Comparison of ENCODE assay signal across 20 cellular contexts in the genomic region with DNA sequence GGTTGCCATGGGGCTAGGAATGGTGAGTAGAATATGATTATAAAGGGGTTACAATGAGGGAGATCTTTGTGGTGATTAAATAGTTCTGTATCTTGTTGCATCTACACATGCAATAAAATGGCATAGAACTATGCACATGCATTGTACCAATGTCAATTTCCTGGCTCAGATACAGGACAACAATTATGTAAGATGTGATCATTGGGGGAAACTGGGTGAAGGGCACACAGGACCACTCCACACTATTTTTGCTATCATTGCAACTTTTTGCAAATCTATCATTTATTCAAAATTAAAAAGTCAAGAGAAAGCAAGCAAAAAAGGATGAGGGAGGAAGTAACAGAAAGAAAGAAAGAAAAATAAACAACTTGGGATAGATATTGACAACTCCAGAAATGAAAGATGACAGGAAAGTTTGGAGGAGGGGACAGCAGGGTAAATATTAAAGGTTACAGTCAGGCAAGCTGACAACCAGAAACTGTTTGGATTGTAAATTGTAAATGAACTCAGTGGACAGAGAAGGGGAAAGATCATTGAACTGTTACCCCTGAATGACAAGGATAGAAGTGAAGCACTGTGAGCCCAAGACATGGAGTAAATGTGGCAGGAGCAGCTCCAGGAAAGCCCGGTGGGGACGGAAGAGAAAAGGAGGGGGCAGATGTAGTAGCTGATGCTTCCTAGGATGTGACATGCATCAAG.
DNase-seq lines count a peak whose midpoint lies in the region; ATAC-seq, FAIRE-seq and TF ChIP-seq lines count a peak whose summit lies in the region.
"Had no signal": no experiment of that assay in that cellular context is flagged by ENCODE, and none has a peak within 500 bp of the region (broad histone marks: within the 10 kb centered on the region; RNA-seq: fewer than 3 reads in every experiment).

No MANE protein-coding gene starts in this region.

- H3K9me1 ChIP-seq in IMR-90 (ENCODE audit: insufficient read depth, low read length), result peaks cover 15% of the 10 kb centered on the region

- peak overlapping the region in 1 of 2 experiments; percentile 20; a peak in 1 of 4 replicates for H4K8ac ChIP-seq in IMR-90 (ENCODE audit: low read depth in 2 of 2, low read length in 2 of 2)
- H4K8ac ChIP-seq in H1 (ENCODE audit: extremely low read depth, insufficient read depth, low read length), result no peak overlapping the region

- no peaks in the 10 kb centered on the region for H4K20me1 ChIP-seq in IMR-90 (ENCODE audit: insufficient read depth, low read length)
- H4K20me1 ChIP-seq in H1 (replicated peaks in 1 of 2; ENCODE audit: control insufficient read depth in 1 of 2, insufficient read depth in 2 of 2, low read length in 2 of 2), result no peaks in the 10 kb centered on the region

- no peak for TF ChIP-seq RAD21 in IMR-90 (IDR thresholded peaks at IDR 0.05; ENCODE audit: low read length)
- no peak for TF ChIP-seq RAD21 in H1 (IDR thresholded peaks at IDR 0.05 in 1 of 2, conservative IDR thresholded peaks at IDR 0.05 in 1 of 2; ENCODE audit: low read depth in 2 of 2, low read length in 2 of 2)

- BruUV-seq in IMR-90 (replicated peaks; lab: Mats Ljungman, UMichigan), result no TSS peak

- dilution Hi-C loops in IMR-90 (cut with HindIII; ENCODE audit: low sequenced_read_pairs, unreplicated experiment), result no loop called here

- H3K9me3 ChIP-seq in IMR-90 (ENCODE audit: control insufficient read depth, insufficient read depth, low read length), result no peaks in the 10 kb centered on the region
- peaks cover 0 to 3% of the 10 kb centered on the region in 2 experiments; a peak in 1 of 4 replicates for H3K9me3 ChIP-seq in H1 (ENCODE audit: insufficient read depth in 2 of 2, low read depth in 1 of 2, low read length in 1 of 2)

- intact Hi-C loops in IMR-90 (cut with micrococcal nuclease), result loop anchor here (5.0 kb wide), 1 partner anchor 96 kb away; no protein-coding TSS in a partner anchor

- H3K4me1 ChIP-seq in ACC112 (ENCODE audit: control insufficient read depth, insufficient read depth, low read length, unreplicated experiment) (peaks cover 30% of the 10 kb centered on the region), IMR-90 (ENCODE audit: control insufficient read depth, insufficient read depth, low read length) (peaks cover 13% of the 10 kb centered on the region), H1 (replicated peaks in 1 of 4; ENCODE audit: control insufficient read depth in 3 of 4, insufficient read depth in 4 of 4, low read length in 3 of 4) (no peaks in the 10 kb centered on the region; a peak in 1 of 7 replicates)

- no peak overlapping the region for H3K23ac ChIP-seq in IMR-90 (ENCODE audit: low read depth, low read length)
- no peak overlapping the region for H3K23ac ChIP-seq in H1 (ENCODE audit: insufficient read length)

- FAIRE-seq in H1 (lab: Jason Lieb, UNC), result no peak
- no peak for FAIRE-seq in RCC 7860 (lab: Jason Lieb, UNC)
- FAIRE-seq: D721Med, GM12892, GM19239 had no signal

- no peak overlapping the region for H3K4me3 ChIP-seq in ACC112 (ENCODE audit: low read depth, low read length)
- no peak overlapping the region for H3K4me3 ChIP-seq in IMR-90 (ENCODE audit: insufficient read depth, low read depth, low read length)
- H3K4me3 ChIP-seq in H1 (ENCODE audit: extremely low read depth in 1 of 4, insufficient read depth in 2 of 4, low read depth in 3 of 4, low read length in 4 of 4), result no peak overlapping the region

- H3K4me1 Mint-ChIP-seq in activated CD8-positive, alpha-beta memory T cell treated with anti-CD3 and anti-CD28 coated beads, Interleukin-2, amount 10 ng/mL, durations not matched to agents 7 days and 5 days, result peaks cover 59% of the 10 kb centered on the region

- CTCF ChIA-PET in activated CD8-positive, alpha-beta memory T cell treated with anti-CD3 and anti-CD28 coated beads, Interleukin-2, amount 10 ng/mL, durations not matched to agents 7 days and 5 days (lab: Charles Lee), result no interaction called here
- CTCF ChIA-PET in IMR-90 (lab: Yijun Ruan, JAX), result no interaction called here
- CTCF ChIA-PET in H1 (lab: Charles Lee; ENCODE audit: partially characterized antibody), result no interaction called here

- H3K27me3 Mint-ChIP-seq in activated CD8-positive, alpha-beta memory T cell treated with anti-CD3 and anti-CD28 coated beads, Interleukin-2, amount 10 ng/mL, durations not matched to agents 7 days and 5 days, result peaks cover 8% of the 10 kb centered on the region
- H3K27me3 Mint-ChIP-seq: CD4-positive, alpha-beta T cell had no signal

- no peaks in the 10 kb centered on the region for H3K23me2 ChIP-seq in H1 (ENCODE audit: low read depth, low read length)

- H2BK5ac ChIP-seq in IMR-90 (ENCODE audit: low read depth, low read length, poor library complexity, severe bottlenecking) (no peak overlapping the region), H1 (ENCODE audit: low read depth, low read length) (no peak overlapping the region)

- H2BK12ac ChIP-seq in H1 (ENCODE audit: low read depth, low read length), result no peak overlapping the region

- peak overlapping the region; percentile 83; the same call in 1 of the 2 replicates for H2AK5ac ChIP-seq in IMR-90 (ENCODE audit: low read depth, low read length)
- no peak overlapping the region for H2AK5ac ChIP-seq in H1 (ENCODE audit: low read depth, low read length)

- H3K14ac ChIP-seq in IMR-90 (replicated peaks; ENCODE audit: low read depth, low read length) (peak overlapping the region; percentile 73), H1 (ENCODE audit: insufficient read length) (no peak overlapping the region)

- no peaks in the 10 kb centered on the region for H3K36me3 ChIP-seq in ACC112 (ENCODE audit: insufficient read depth, low read length)
- no peaks in the 10 kb centered on the region for H3K36me3 ChIP-seq in IMR-90 (ENCODE audit: control insufficient read depth, insufficient read depth, low read length)
- H3K36me3 ChIP-seq in H1 (ENCODE audit: control insufficient read depth in 2 of 4, insufficient read depth in 4 of 4, low read length in 3 of 4), result peaks cover 0 to 2% (median 0%) of the 10 kb centered on the region in 4 experiments; a peak in 1 of 8 replicates

- H2AK9ac ChIP-seq in IMR-90 (replicated peaks; ENCODE audit: low read depth, low read length, poor library complexity), result no peak overlapping the region

- POLR2A ChIA-PET in IMR-90 (lab: Charles Lee; ENCODE audit: unreplicated experiment), result no interaction called here
- POLR2A ChIA-PET in H1 (lab: Charles Lee; ENCODE audit: partially characterized antibody), result no interaction called here

- H2BK120ac ChIP-seq in IMR-90 (ENCODE audit: low read depth, low read length) (peak overlapping the region; percentile 89), H1 (replicated peaks; ENCODE audit: low read depth, low read length) (no peak overlapping the region)

- no peak for TF ChIP-seq POLR2A in IMR-90 (IDR thresholded peaks at IDR 0.05; ENCODE audit: low read depth, low read length)
- no peak for TF ChIP-seq POLR2A in H1 (IDR thresholded peaks at IDR 0.05; ENCODE audit: control extremely low read depth in 1 of 2, low read depth in 2 of 2, low read length in 2 of 2)

- H3K9ac ChIP-seq in IMR-90 (ENCODE audit: low read depth, low read length) (no peak overlapping the region), H1 (replicated peaks in 1 of 4; ENCODE audit: extremely low read depth in 1 of 4, low read depth in 3 of 4, low read length in 3 of 4) (no peak overlapping the region)

- H2BK20ac ChIP-seq in IMR-90 (ENCODE audit: low read depth, low read length) (peak overlapping the region; percentile 55; the same call in 1 of the 2 replicates), H1 (ENCODE audit: low read length) (no peak overlapping the region)

- peaks cover 3% of the 10 kb centered on the region for H3K36me3 Mint-ChIP-seq in activated CD8-positive, alpha-beta memory T cell treated with anti-CD3 and anti-CD28 coated beads, Interleukin-2, amount 10 ng/mL, durations not matched to agents 7 days and 5 days

- H3K27me3 ChIP-seq in ACC112 (ENCODE audit: insufficient read depth, low read length) (no peaks in the 10 kb centered on the region), IMR-90 (ENCODE audit: control insufficient read depth, insufficient read depth, low read length) (no peaks in the 10 kb centered on the region), H1 (replicated peaks in 1 of 4; ENCODE audit: control insufficient read depth in 3 of 4, extremely low read depth in 1 of 4, insufficient read depth in 3 of 4, low read length in 3 of 4) (no peaks in the 10 kb centered on the region)

- H4K91ac ChIP-seq in IMR-90 (ENCODE audit: insufficient read depth, low read depth, low read length) (peak overlapping the region; percentile 67; the same call in 1 of the 2 replicates), H1 (replicated peaks; ENCODE audit: insufficient read length, low read length) (no peak overlapping the region)

- H3K79me1 ChIP-seq in IMR-90 (ENCODE audit: low read depth in 1 of 2, low read length in 2 of 2), result peaks cover 0 to 9% of the 10 kb centered on the region in 2 experiments; a peak in 2 of 4 replicates
- no peaks in the 10 kb centered on the region for H3K79me1 ChIP-seq in H1 (ENCODE audit: low read depth, low read length)

- H3K4me2 ChIP-seq in IMR-90 (ENCODE audit: low read depth, low read length) (no peak overlapping the region), H1 (ENCODE audit: insufficient read depth in 1 of 2, low read depth in 2 of 2, low read length in 2 of 2) (no peak overlapping the region)

- H2AFZ ChIP-seq in ACC112 (ENCODE audit: low read length, unreplicated experiment), result no peak overlapping the region
- H2AFZ ChIP-seq in IMR-90 (replicated peaks; ENCODE audit: low read length, poor library complexity), result no peak overlapping the region
- no peak overlapping the region for H2AFZ ChIP-seq in H1 (ENCODE audit: low read length)

- H3K27ac ChIP-seq in ACC112 (ENCODE audit: low read depth, low read length) (peak overlapping the region; percentile 77), IMR-90 (ENCODE audit: insufficient read depth, low read length) (no peak overlapping the region), H1 (ENCODE audit: low read depth, low read length) (no peak overlapping the region)

- H4K5ac ChIP-seq in IMR-90 (ENCODE audit: low read depth, low read length) (peak overlapping the region; percentile 61; the same call in 1 of the 2 replicates), H1 (ENCODE audit: insufficient read length, low read depth, low read length) (no peak overlapping the region)

- H2BK15ac ChIP-seq in IMR-90 (ENCODE audit: low read depth, low read length) (peak overlapping the region; percentile 96; the same call in 2 of the 3 replicates), H1 (ENCODE audit: low read length) (no peak overlapping the region)

- H3K79me2 ChIP-seq in ACC112 (ENCODE audit: control insufficient read depth, insufficient read depth, low read length, unreplicated experiment) (no peaks in the 10 kb centered on the region), H1 (ENCODE audit: control insufficient read depth in 1 of 2, insufficient read depth in 2 of 2, low read length in 2 of 2) (no peaks in the 10 kb centered on the region)

- no peak for TF ChIP-seq CTCF in IMR-90 (conservative IDR thresholded peaks at IDR 0.05; ENCODE audit: low read depth, low read length)
- TF ChIP-seq CTCF in H1 (IDR thresholded peaks at IDR 0.05; ENCODE audit: control extremely low read depth in 1 of 3, insufficient read depth in 1 of 3, low read depth in 1 of 3, low read length in 3 of 3), result no peak

- H3K56ac ChIP-seq in IMR-90 (ENCODE audit: extremely low read depth, insufficient read depth, low read length) (no peak overlapping the region), H1 (replicated peaks; ENCODE audit: insufficient read length, low read depth, low read length) (no peak overlapping the region)

- H3K4me3 Mint-ChIP-seq in activated CD8-positive, alpha-beta memory T cell treated with anti-CD3 and anti-CD28 coated beads, Interleukin-2, amount 10 ng/mL, durations not matched to agents 7 days and 5 days, result no peak overlapping the region
- H3K4me3 Mint-ChIP-seq: CD4-positive, alpha-beta T cell had no signal

- DNase-seq in activated CD8-positive, alpha-beta memory T cell treated with anti-CD3 and anti-CD28 coated beads, Interleukin-2, amount 10 ng/mL, durations not matched to agents 7 days and 5 days, result no peak
- no peak for DNase-seq in activated CD8-positive, alpha-beta memory T cell treated with anti-CD3 and anti-CD28 coated beads, Interleukin-2, amount 50 U/mL, for 4 hours
- no peak for DNase-seq in IMR-90
- DNase-seq in H1 (ENCODE audit: low read depth in 1 of 2, low spot score in 2 of 2), result no peak
- no peak for DNase-seq in NOMO-1 treated with dmso at 0.1 percent for 144 hours (lab: John Stamatoyannopoulos, UW; ENCODE audit: unreplicated experiment)
- no peak for DNase-seq in NCI-H1105 (lab: John Stamatoyannopoulos, UW)
- DNase-seq in RCC 7860 (ENCODE audit: low spot score), result no peak
- DNase-seq: ACHN; CD4-positive, alpha-beta T cell; DMS79 treated with DMSO at 0.1 percent for 48 hours; GDM1; HCEC 1CT; NCI-H1694; NCI-H69; SHP77 had no signal

- WGBS in IMR-90 (ENCODE audit: extremely low coverage in 2 of 2, insufficient read length in 1 of 2), 2 experiments, result 86% methylated on average over 2 of the region's 2 CpGs; no CpG with 5 or more reads in 1 of the 2 experiments
- 100% methylated on average over 2 of the region's 2 CpGs; no CpG with 5 or more reads in 1 of the 2 experiments for WGBS in H1 (ENCODE audit: extremely low coverage in 1 of 2, insufficient coverage in 1 of 2, insufficient read length in 1 of 2, insufficient replicate concordance in 2 of 2, low coverage in 1 of 2, low lambda C conversion rate in 2 of 2, missing lambda C conversion rate in 1 of 2), 2 experiments

- peak overlapping the region; percentile 0 for H3K27ac Mint-ChIP-seq in activated CD8-positive, alpha-beta memory T cell treated with anti-CD3 and anti-CD28 coated beads, Interleukin-2, amount 10 ng/mL, durations not matched to agents 7 days and 5 days
- H3K27ac Mint-ChIP-seq: CD4-positive, alpha-beta T cell had no signal

- H3K9me3 Mint-ChIP-seq in activated CD8-positive, alpha-beta memory T cell treated with anti-CD3 and anti-CD28 coated beads, Interleukin-2, amount 10 ng/mL, durations not matched to agents 7 days and 5 days (ENCODE audit: low read depth), result no peaks in the 10 kb centered on the region
- H3K9me3 Mint-ChIP-seq: CD4-positive, alpha-beta T cell had no signal

- peak overlapping the region; percentile 71 for H3K4ac ChIP-seq in IMR-90 (ENCODE audit: low read depth, low read length)
- H3K4ac ChIP-seq in H1 (replicated peaks; ENCODE audit: insufficient read length, low read depth, low read length), result peak overlapping the region; percentile 38

- in situ Hi-C loops in IMR-90 (cut with MboI; ENCODE audit: low sequenced_read_pairs), result no loop called here

- peak overlapping the region; percentile 67; the same call in 1 of the 2 replicates for H3K18ac ChIP-seq in IMR-90 (ENCODE audit: low read depth, low read length)
- no peak overlapping the region for H3K18ac ChIP-seq in H1 (ENCODE audit: extremely low read depth, low read length)

- no peak for ATAC-seq in activated CD8-positive, alpha-beta memory T cell treated with anti-CD3 and anti-CD28 coated beads, Interleukin-2, amount 10 ng/mL, durations not matched to agents 7 days and 5 days
- ATAC-seq in IMR-90 (ENCODE audit: low read depth), result no peak
- ATAC-seq: Panc1 had no signal

- no peak for TF ChIP-seq EP300 in H1 (IDR thresholded peaks at IDR 0.05; ENCODE audit: borderline replicate concordance in 1 of 2, low read depth in 2 of 2, low read length in 2 of 2)
